8 cellular contexts compared by ENCODE assay signal in the genomic region with DNA sequence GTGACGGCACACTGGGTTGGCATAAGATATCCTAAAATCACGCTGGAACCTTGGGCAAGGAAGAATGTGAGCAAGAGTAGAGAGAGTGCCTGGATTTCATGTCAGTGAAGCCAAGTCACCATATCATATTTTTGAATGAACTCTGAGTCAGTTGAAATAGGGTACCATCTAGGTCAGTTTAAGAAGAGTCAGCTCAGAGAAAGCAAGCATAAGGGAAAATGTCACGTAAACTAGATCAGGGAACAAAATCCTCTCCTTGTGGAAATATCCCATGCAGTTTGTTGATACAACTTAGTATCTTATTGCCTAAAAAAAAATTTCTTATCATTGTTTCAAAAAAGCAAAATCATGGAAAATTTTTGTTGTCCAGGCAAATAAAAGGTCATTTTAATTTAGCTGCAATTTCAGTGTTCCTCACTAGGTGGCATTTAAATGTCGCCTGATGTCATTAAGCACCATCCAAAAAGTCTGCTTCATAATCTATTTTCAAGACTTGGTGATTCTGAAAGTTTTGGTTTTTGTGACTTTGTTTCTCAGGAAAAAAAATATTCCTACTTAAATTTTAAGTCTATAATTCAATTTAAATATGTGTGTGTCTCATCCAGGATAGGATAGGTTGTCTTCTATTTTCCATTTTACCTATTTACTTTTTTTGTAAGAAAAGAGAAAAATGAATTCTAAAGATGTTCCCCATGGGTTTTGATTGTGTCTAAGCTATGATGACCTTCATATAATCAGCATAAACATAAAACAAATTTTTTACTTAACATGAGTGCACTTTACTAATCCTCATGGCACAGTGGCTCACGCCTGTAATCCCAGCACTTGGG. TPM values are rescaled to one million over a fixed set of nuclear protein-coding genes. Genes with fewer than 3 reads are reported as not detected.
DNase-seq lines count a peak whose midpoint lies in the region; ATAC-seq, FAIRE-seq and TF ChIP-seq lines count a peak whose summit lies in the region.

No MANE protein-coding gene starts in this region.

- no peak for ATAC-seq in GM18505 (IDR thresholded peaks at IDR 0.05; ENCODE audit: unreplicated experiment)
- ATAC-seq in HG02840 (IDR thresholded peaks at IDR 0.05; ENCODE audit: low FRiP score, unreplicated experiment) = no peak

- no peak overlapping the region for H3K4me2 ChIP-seq in hepatocyte

- no peak overlapping the region for H3K9ac ChIP-seq in adipocyte (ENCODE audit: low read length)

- H3K9me2 ChIP-seq in hepatocyte (replicated peaks; ENCODE audit: insufficient read depth) = no peaks in the 10 kb centered on the region

- H3K27me3 ChIP-seq in adipocyte (replicated peaks; ENCODE audit: control insufficient read depth, insufficient read depth, low read length) = no peaks in the 10 kb centered on the region
- H3K27me3 ChIP-seq in hepatocyte = no peaks in the 10 kb centered on the region
- H3K27me3 ChIP-seq in tibial artery = no peaks in the 10 kb centered on the region

- H3K9me3 ChIP-seq in adipocyte (ENCODE audit: control insufficient read depth, low read length) (no peaks in the 10 kb centered on the region), hepatocyte (ENCODE audit: low read depth) (no peaks in the 10 kb centered on the region), tibial artery (no peaks in the 10 kb centered on the region)

- no peak overlapping the region for H3K4me3 ChIP-seq in adipocyte (ENCODE audit: low read length)
- no peak overlapping the region for H3K4me3 ChIP-seq in hepatocyte
- H3K4me3 ChIP-seq in tibial artery = no peak overlapping the region

- intact Hi-C loops in tibial artery (cut with DNase I; ENCODE audit: low total_unique reads) = loop anchor here (10.0 kb wide), 1 partner anchor 148 kb away; no protein-coding TSS in a partner anchor

- no peaks in the 10 kb centered on the region for H4K20me1 ChIP-seq in hepatocyte (ENCODE audit: insufficient read depth, poor library complexity, severe bottlenecking)

- WGBS in hepatocyte (ENCODE audit: low lambda C conversion rate, missing lambda C conversion rate) = 77% methylated on average over 5 of the region's 5 CpGs

- FAIRE-seq in GM18507 (lab: Jason Lieb, UNC) = peak; percentile 62

- DNase-seq in AML-193 (lab: John Stamatoyannopoulos, UW) (peak; percentile 16 to 47), GM18507 (ENCODE audit: extremely low spot score, insufficient read length, low read depth) (no peak), NCI-H1694 treated with DMSO at 0.1 percent for 48 hours (lab: John Stamatoyannopoulos, UW) (peak; percentile 75), adipocyte (ENCODE audit: low read depth) (peak; percentile 80), hepatocyte (ENCODE audit: low spot score) (peak; percentile 53), tibial artery (no peak)

- H3K36me3 ChIP-seq in adipocyte (ENCODE audit: control insufficient read depth, insufficient read depth, low read length, severe bottlenecking) (no peaks in the 10 kb centered on the region), hepatocyte (replicated peaks; ENCODE audit: insufficient read depth, low read depth) (no peaks in the 10 kb centered on the region), tibial artery (no peaks in the 10 kb centered on the region)

- TF ChIP-seq CTCF in hepatocyte (IDR thresholded peaks at IDR 0.05; ENCODE audit: poor library complexity) (peak; percentile 70), tibial artery (IDR thresholded peaks at IDR 0.05) (peak; percentile 57 to 62)

- TF ChIP-seq POLR2A in GM18505 (IDR thresholded peaks at IDR 0.05; ENCODE audit: borderline replicate concordance, extremely low read depth, insufficient read depth, insufficient read length) = no peak

- no peaks in the 10 kb centered on the region for H3K79me2 ChIP-seq in hepatocyte

- H3K27ac ChIP-seq in hepatocyte = no peak overlapping the region
- H3K27ac ChIP-seq in tibial artery = no peak overlapping the region

- no peak overlapping the region for H2AFZ ChIP-seq in hepatocyte

- H3K4me1 ChIP-seq in adipocyte (ENCODE audit: control insufficient read depth, insufficient read depth, low read length) (no peaks in the 10 kb centered on the region), hepatocyte (ENCODE audit: insufficient read depth) (no peaks in the 10 kb centered on the region), tibial artery (no peaks in the 10 kb centered on the region)

RNA-seq across cellular contexts. Expression of a gene that starts 19.6 kb away (rescaled TPM):
- total RNA-seq in hepatocyte = 1.3 and 1.6 TPM in 2 replicates
- polyA plus RNA-seq in hepatocyte = 1.1 and 2.9 TPM in 2 replicates

RNA-seq across cellular contexts. Expression of a gene that starts 20.1 kb away (rescaled TPM):
- 8.3 and 10.1 TPM in 2 replicates for total RNA-seq in hepatocyte
- 3.4 and 5.4 TPM in 2 replicates for polyA plus RNA-seq in hepatocyte

RNA-seq across cellular contexts. Expression of a gene that starts 31.4 kb away (rescaled TPM):
- 5.4 and 7.0 TPM in 2 replicates for total RNA-seq in hepatocyte
- polyA plus RNA-seq in hepatocyte = 2.6 and 4.1 TPM in 2 replicates

Comparison
In these comparisons a context has a peak if more than half of its experiments do, and no peak if none do; other contexts are left out.
1. DNase-seq: peak in AML-193 (2 of 2), NCI-H1694 treated with DMSO at 0.1 percent for 48 hours (single experiment), adipocyte (single experiment) and hepatocyte (single experiment); none in GM18507 (single experiment) and tibial artery (0 of 2).